15 cellular contexts compared by ENCODE assay signal in the genomic region with DNA sequence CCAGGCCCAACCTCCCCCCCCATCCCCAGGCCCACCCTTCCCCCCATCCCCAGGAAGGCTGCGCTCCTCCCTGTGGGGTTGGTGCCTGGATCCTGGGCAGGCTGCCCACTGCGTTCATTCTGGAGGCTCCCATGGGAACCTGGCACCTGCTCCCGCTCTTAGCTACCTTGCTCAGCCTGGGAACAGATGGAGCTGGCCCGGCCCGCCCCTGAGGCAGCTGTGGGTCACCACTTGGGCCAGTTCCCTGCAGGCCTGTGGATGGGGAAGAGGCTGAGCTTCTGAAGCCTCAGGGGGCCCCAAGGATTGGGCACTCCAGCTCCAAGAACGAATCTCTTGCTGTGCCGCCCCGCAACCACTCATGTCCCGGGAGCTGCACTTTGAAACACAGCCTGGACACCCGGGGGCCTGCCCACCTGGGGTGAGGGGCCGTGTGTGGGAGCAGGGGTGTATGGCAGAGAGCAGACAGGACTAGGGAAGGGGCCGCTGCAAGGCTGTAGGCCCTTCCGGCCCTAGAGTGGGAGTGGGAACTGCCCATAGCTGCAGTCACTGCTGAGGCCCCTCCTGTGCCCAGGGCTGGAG. TPM values are rescaled to one million over a fixed set of nuclear protein-coding genes. Genes with fewer than 3 reads are reported as not detected.
A peak's percentile ranks its signal among the peaks of the same experiment; 100 is the strongest.
DNase-seq lines count a peak whose midpoint lies in the region; ATAC-seq and TF ChIP-seq lines count a peak whose summit lies in the region.
"Had no signal": no experiment of that assay in that cellular context is flagged by ENCODE, and none has a peak within 500 bp of the region (broad histone marks: within the 10 kb centered on the region; RNA-seq: fewer than 3 reads in every experiment).

No MANE protein-coding gene starts in this region.

- no peaks in the 10 kb centered on the region for H3K9me3 ChIP-seq in lower lobe of right lung
- H3K9me3 ChIP-seq in CD8-positive, alpha-beta memory T cell (ENCODE audit: low read length) = no peaks in the 10 kb centered on the region
- H3K9me3 ChIP-seq: heart left ventricle, psoas muscle had no signal

- no peaks in the 10 kb centered on the region for H3K36me3 ChIP-seq in lower lobe of right lung
- no peaks in the 10 kb centered on the region for H3K36me3 ChIP-seq in CD8-positive, alpha-beta memory T cell (ENCODE audit: insufficient read depth, low read length)
- H3K36me3 ChIP-seq: heart left ventricle had no signal

- no peak overlapping the region for H3K27ac Mint-ChIP-seq in CD8-positive, alpha-beta memory T cell
- H3K27ac Mint-ChIP-seq: CD4-positive, CD25-positive, alpha-beta regulatory T cell; H9; type B pancreatic cell had no signal

- CTCF ChIA-PET in CD8-positive, alpha-beta memory T cell (lab: Charles Lee) = no interaction called here

- H3K27me3 Mint-ChIP-seq in CD8-positive, alpha-beta memory T cell = peaks cover 2 to 31% of the 10 kb centered on the region in 2 donors
- H3K27me3 Mint-ChIP-seq: type B pancreatic cell had no signal

- H3K36me3 Mint-ChIP-seq in CD8-positive, alpha-beta memory T cell = no peaks in the 10 kb centered on the region
- H3K36me3 Mint-ChIP-seq: CD4-positive, CD25-positive, alpha-beta regulatory T cell; type B pancreatic cell had no signal

- DNase-seq in DMS 273 (lab: John Stamatoyannopoulos, UW; ENCODE audit: unreplicated experiment) (peak; percentile 98), NCI-H1105 (lab: John Stamatoyannopoulos, UW) (peak; percentile 90), NCI-H526 (lab: John Stamatoyannopoulos, UW) (peak; percentile 35 to 81), lower lobe of right lung (peak; percentile 71)
- no peak for DNase-seq in CD8-positive, alpha-beta memory T cell
- no peak for DNase-seq in activated CD4-positive, alpha-beta T cell treated with anti-CD3 and anti-CD28 coated beads for 1 hour
- DNase-seq in activated T-cell treated with anti-CD3 and anti-CD28 coated beads, Interleukin-2, amount 50 U/mL, for 1 hour = no peak
- DNase-seq: CD4-positive, CD25-positive, alpha-beta regulatory T cell; H9; heart left ventricle; mesendoderm; psoas muscle had no signal

- H3K4me1 ChIP-seq in lower lobe of right lung = peaks cover 54% of the 10 kb centered on the region
- peaks cover 7% of the 10 kb centered on the region for H3K4me1 ChIP-seq in CD8-positive, alpha-beta memory T cell (ENCODE audit: insufficient read depth, low read length)

- no peak overlapping the region for H3K27ac ChIP-seq in lower lobe of right lung
- no peak overlapping the region for H3K27ac ChIP-seq in CD8-positive, alpha-beta memory T cell (ENCODE audit: low read depth, low read length)
- H3K27ac ChIP-seq: heart left ventricle, psoas muscle had no signal

- H3K4me1 Mint-ChIP-seq in CD8-positive, alpha-beta memory T cell = peaks cover 0 to 8% (median 2%) of the 10 kb centered on the region in 3 donors

- peaks cover 16% of the 10 kb centered on the region for H3K27me3 ChIP-seq in lower lobe of right lung (ENCODE audit: low read depth)
- H3K27me3 ChIP-seq in CD8-positive, alpha-beta memory T cell (ENCODE audit: insufficient read depth, low read length, poor library complexity, severe bottlenecking) = peaks cover 30% of the 10 kb centered on the region

- ATAC-seq in lower lobe of right lung (peak in 1 of 2 donors; percentile 14), HG03159 (IDR thresholded peaks at IDR 0.05; ENCODE audit: unreplicated experiment) (no peak)
- ATAC-seq: heart left ventricle, K562, psoas muscle had no signal

- intact Hi-C loops in lower lobe of right lung (cut with DNase I) = no loop called here

- no peak overlapping the region for H3K4me3 Mint-ChIP-seq in CD8-positive, alpha-beta memory T cell
- H3K4me3 Mint-ChIP-seq: CD4-positive, CD25-positive, alpha-beta regulatory T cell; H9; type B pancreatic cell had no signal

- no peak overlapping the region for H3K4me3 ChIP-seq in lower lobe of right lung
- no peak overlapping the region for H3K4me3 ChIP-seq in CD8-positive, alpha-beta memory T cell (ENCODE audit: low read length)
- H3K4me3 ChIP-seq: heart left ventricle, K562, psoas muscle had no signal

- no peaks in the 10 kb centered on the region for H3K9me3 Mint-ChIP-seq in CD8-positive, alpha-beta memory T cell
- H3K9me3 Mint-ChIP-seq: H9, type B pancreatic cell had no signal

- POLR2A ChIA-PET in CD8-positive, alpha-beta memory T cell (lab: Charles Lee) = no interaction called here

- no peak for TF ChIP-seq CTCF in lower lobe of right lung (IDR thresholded peaks at IDR 0.05)

RNA-seq across cellular contexts. Expression of gene BAHCC1, which starts 37.7 kb away (rescaled TPM):
- total RNA-seq in lower lobe of right lung = 19.9 TPM
- total RNA-seq in CD8-positive, alpha-beta memory T cell = not detected
- polyA plus RNA-seq in CD8-positive, alpha-beta memory T cell = not detected
- polyA plus RNA-seq: CD4-positive, CD25-positive, alpha-beta regulatory T cell had no signal

Comparison
In these comparisons a context has a peak if more than half of its experiments do, and no peak if none do; other contexts are left out.
1. DNase-seq: peak in DMS 273 (single experiment), NCI-H1105 (single experiment), NCI-H526 (2 of 2) and lower lobe of right lung (single experiment); none in CD8-positive, alpha-beta memory T cell (0 of 5), activated CD4-positive, alpha-beta T cell treated with anti-CD3 and anti-CD28 coated beads for 1 hour (single experiment) and activated T-cell treated with anti-CD3 and anti-CD28 coated beads, Interleukin-2, amount 50 U/mL, for 1 hour (single experiment).
2. RNA of gene BAHCC1, which starts 37.7 kb away (total RNA-seq): 19.9 TPM in lower lobe of right lung (single experiment); not detected in CD8-positive, alpha-beta memory T cell; every median in the first group is over 10 times any median in the second.